ENCODE assay signal across 1 cellular context in the genomic region with DNA sequence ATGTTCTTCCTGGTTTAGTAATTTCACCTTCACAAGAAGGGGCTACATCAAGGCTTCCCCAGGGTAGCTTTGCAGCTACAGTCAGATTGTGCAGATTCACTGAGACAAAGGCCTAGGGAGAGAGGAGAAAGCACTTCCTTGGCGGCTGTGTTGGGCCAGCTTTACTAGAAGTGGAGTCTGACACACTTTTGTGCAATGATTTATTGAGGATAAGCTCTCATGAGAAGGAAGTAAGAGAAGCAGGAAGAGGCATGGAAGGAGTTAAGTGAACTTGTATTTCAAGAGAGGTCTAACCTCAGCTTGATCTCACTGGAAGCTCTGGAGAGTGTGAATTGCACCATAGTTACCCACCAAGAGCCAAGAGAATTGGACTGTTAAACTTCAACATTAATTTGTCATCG.
TF ChIP-seq lines count a peak whose summit lies in the region.

No MANE protein-coding gene starts in this region.

TF ChIP-seq in IMR-90, 13 proteins besides CTCF, POLR2A, EP300 and RAD21 (continued from another document):
- TF ChIP-seq NFE2L2 (IDR thresholded peaks at IDR 0.05; ENCODE audit: low read depth, low read length) = no peak
- TF ChIP-seq SMC3 (IDR thresholded peaks at IDR 0.05; ENCODE audit: low read depth, low read length) = no peak
- TF ChIP-seq CEBPB (IDR thresholded peaks at IDR 0.05; ENCODE audit: low read depth, low read length) = no peak
